ENCODE assay signal across 9 cellular contexts in genomic region chr12:121499929-121500793, GRCh38.
DNase-seq lines count a peak whose midpoint lies in the region; ATAC-seq and TF ChIP-seq lines count a peak whose summit lies in the region.
"Had no signal": no experiment of that assay in that cellular context is flagged by ENCODE, and none has a peak within 500 bp of the region (broad histone marks: within the 10 kb centered on the region; RNA-seq: fewer than 3 reads in every experiment).

No MANE protein-coding gene starts in this region.

- H3K36me3 ChIP-seq in aorta (ENCODE audit: control insufficient read depth in 1 of 2, insufficient read depth in 2 of 2, low read length in 1 of 2), result no peaks in the 10 kb centered on the region

- no peaks in the 10 kb centered on the region for H3K27me3 Mint-ChIP-seq in T-helper 2 cell treated with Interferon-gamma antibody and Interleukin-4, amounts not matched to agents 5 μg/mL and 100 μg/mL, for 36 hours (ENCODE audit: low read depth)
- H3K27me3 Mint-ChIP-seq: stimulated activated naive CD8-positive, alpha-beta T cell treated with anti-CD3 and anti-CD28 coated beads, Interleukin-15, Interleukin-2, amounts not matched to agents 100 ng/mL and 50 ng/mL, for 24 hours had no signal

- H3K27me3 ChIP-seq in aorta (ENCODE audit: control insufficient read depth in 1 of 2, insufficient read depth in 2 of 2, low read length in 1 of 2), result no peaks in the 10 kb centered on the region

- TF ChIP-seq CTCF in GM12865 (IDR thresholded peaks at IDR 0.05; ENCODE audit: insufficient read depth, low read depth, low read length, missing control alignments), result peak; percentile 87

- no peak overlapping the region for H3K27ac Mint-ChIP-seq in T-helper 2 cell treated with Interferon-gamma antibody and Interleukin-4, amounts not matched to agents 5 μg/mL and 100 μg/mL, for 36 hours
- H3K27ac Mint-ChIP-seq: stimulated activated naive CD8-positive, alpha-beta T cell treated with anti-CD3 and anti-CD28 coated beads, Interleukin-15, Interleukin-2, amounts not matched to agents 100 ng/mL and 50 ng/mL, for 24 hours had no signal

- H3K4me1 ChIP-seq in aorta (ENCODE audit: control insufficient read depth in 1 of 2, insufficient read depth in 2 of 2, low read length in 2 of 2), result no peaks in the 10 kb centered on the region

- peaks cover 8% of the 10 kb centered on the region for H3K4me1 Mint-ChIP-seq in T-helper 2 cell treated with Interferon-gamma antibody and Interleukin-4, amounts not matched to agents 5 μg/mL and 100 μg/mL, for 36 hours (ENCODE audit: low read depth)

- H3K27ac ChIP-seq in aorta (ENCODE audit: low read depth in 1 of 2, low read length in 2 of 2), result peak overlapping the region in 1 of 2 donors; percentile 58

- no peak overlapping the region for H3K4me3 Mint-ChIP-seq in T-helper 2 cell treated with Interferon-gamma antibody and Interleukin-4, amounts not matched to agents 5 μg/mL and 100 μg/mL, for 36 hours
- H3K4me3 Mint-ChIP-seq: stimulated activated naive CD8-positive, alpha-beta T cell treated with anti-CD3 and anti-CD28 coated beads, Interleukin-15, Interleukin-2, amounts not matched to agents 100 ng/mL and 50 ng/mL, for 24 hours had no signal

- peaks cover 7% of the 10 kb centered on the region for H3K36me3 Mint-ChIP-seq in T-helper 2 cell treated with Interferon-gamma antibody and Interleukin-4, amounts not matched to agents 5 μg/mL and 100 μg/mL, for 36 hours (ENCODE audit: low read depth)

- peak; percentile 88 for ATAC-seq in left ventricle myocardium superior
- ATAC-seq in aorta (ENCODE audit: low FRiP score), result peak; percentile 90

- DNase-seq in GM12865 (ENCODE audit: low read depth) (peak; percentile 70), NCI-H1092 treated with DMSO at 0.1 percent for 48 hours (lab: John Stamatoyannopoulos, UW) (peak; percentile 18), amniotic epithelial cell (ENCODE audit: low read depth) (peak; percentile 45), left ventricle myocardium superior (peak; percentile 90), retina (peak; percentile 91), aorta (peak; percentile 84 to 94), OCI-M2 (lab: John Stamatoyannopoulos, UW; ENCODE audit: unreplicated experiment) (no peak)
- DNase-seq in T-helper 2 cell treated with Interferon-gamma antibody and Interleukin-4, amounts not matched to agents 5 μg/mL and 100 μg/mL, for 36 hours (ENCODE audit: low spot score), result peak; percentile 51

- intact Hi-C loops in left ventricle myocardium superior (cut with micrococcal nuclease) (loop anchor here (5.0 kb wide), 1 partner anchor 182 kb away; no protein-coding TSS in a partner anchor), aorta (cut with DNase I) (loop anchor here (5.0 to 10.0 kb wide), 3 partner anchors 82 to 177 kb away; partner anchors contain the start of gene KDM2B (in 1 of the 2))

- 4 to 6% methylated on average over 21 of the region's 21 CpGs for WGBS in aorta, 2 donors

- H3K9me3 ChIP-seq in aorta (ENCODE audit: control insufficient read depth, low read length), result no peaks in the 10 kb centered on the region

- H3K9me3 Mint-ChIP-seq in T-helper 2 cell treated with Interferon-gamma antibody and Interleukin-4, amounts not matched to agents 5 μg/mL and 100 μg/mL, for 36 hours, result no peaks in the 10 kb centered on the region
- H3K9me3 Mint-ChIP-seq: stimulated activated naive CD8-positive, alpha-beta T cell treated with anti-CD3 and anti-CD28 coated beads, Interleukin-15, Interleukin-2, amounts not matched to agents 100 ng/mL and 50 ng/mL, for 24 hours had no signal

- H3K4me3 ChIP-seq in GM12865 (ENCODE audit: low read depth, low read length) (no peak overlapping the region), aorta (ENCODE audit: low read length in 2 of 2) (peak overlapping the region in 1 of 2 donors; percentile 21)
